In genomic region chr3:50322386-50323091, GRCh38 we compare ENCODE assay signal across 8 cellular contexts. TPM values are rescaled to one million over a fixed set of nuclear protein-coding genes. Genes with fewer than 3 reads are reported as not detected.
DNase-seq lines count a peak whose midpoint lies in the region; ATAC-seq, FAIRE-seq and TF ChIP-seq lines count a peak whose summit lies in the region.

Gene HYAL2, minus strand, starts transcription at chr3:50322745. Its CDS starts 2,256 bp downstream, at chr3:50320489.

- POLR2A ChIA-PET in AG04449 (lab: Yijun Ruan, JAX) (interaction anchor here (1.0 to 1.4 kb wide), 2 partner anchors 11 to 15 kb away, joined by 3 read pairs; no protein-coding TSS in a partner anchor), K562 (lab: Yijun Ruan, JAX) (no interaction called here)

- H3K36me3 ChIP-seq in KMS-11 (ENCODE audit: insufficient read depth) (no peaks in the 10 kb centered on the region), K562 (ENCODE audit: control insufficient read depth, insufficient read depth, low read length) (peaks cover 42% of the 10 kb centered on the region; the same call in 2 of the 3 replicates), kidney (ENCODE audit: control insufficient read depth in 1 of 2, insufficient read depth in 2 of 2, low read length in 2 of 2) (peaks cover 12 to 24% of the 10 kb centered on the region in 2 donors)

- peak within 1 kb of the TSS; percentile 73 for H3K4me3 ChIP-seq in AG04449 (ENCODE audit: low read depth, low read length)
- no peak within 1 kb of the TSS for H3K4me3 ChIP-seq in KMS-11 (IDR thresholded peaks at IDR 0.05; ENCODE audit: insufficient read depth, low read depth, low read length)
- peak within 1 kb of the TSS; percentile 81 for H3K4me3 ChIP-seq in K562
- H3K4me3 ChIP-seq in kidney (ENCODE audit: low read length in 2 of 2) = peak within 1 kb of the TSS; percentile 78 to 98

- peaks cover 78% of the 10 kb centered on the region for H3K4me1 Mint-ChIP-seq in stimulated activated naive CD8-positive, alpha-beta T cell treated with anti-CD3 and anti-CD28 coated beads, Interleukin-15, amount 100 ng/mL, for 72 hours

- no TSS peak for BruUV-seq in K562 (replicated peaks; lab: Mats Ljungman, UMichigan)

- no peak for TF ChIP-seq EP300 in K562 (IDR thresholded peaks at IDR 0.05; ENCODE audit: low read length)

- H4K20me1 ChIP-seq in KMS-11 (ENCODE audit: insufficient read depth) = no peaks in the 10 kb centered on the region
- H4K20me1 ChIP-seq in K562 (replicated peaks; ENCODE audit: control insufficient read depth, insufficient read depth, low read length) = no peaks in the 10 kb centered on the region

- H3K27ac ChIP-seq in KMS-11 (peak within 1 kb of the TSS; percentile 68), K562 (ENCODE audit: extremely low read depth, low read depth, low read length) (peak within 1 kb of the TSS; percentile 100), kidney (ENCODE audit: low read depth in 2 of 2, low read length in 2 of 2) (peak within 1 kb of the TSS; percentile 97 to 99)

- H3K4me2 ChIP-seq in KMS-11 (0 out of 2 replicates have a peak within 1 kb of the TSS, but pooled peaks have one; percentile 13), K562 (ENCODE audit: insufficient read depth, low read length) (peak within 1 kb of the TSS; percentile 90)

- CTCF ChIA-PET in AG04449 (lab: Yijun Ruan, JAX) = interaction anchor here (1.0 to 3.5 kb wide), 13 partner anchors 8 to 246 kb away, joined by 3 to 37 read pairs (median 7); partner anchors contain the start of genes HEMK1, HYAL3 and NAA80
- CTCF ChIA-PET in K562 (lab: Yijun Ruan, JAX; ENCODE audit: low intra/inter-chr PET ratio) = no interaction called here

- H3K9ac ChIP-seq in KMS-11 = peak within 1 kb of the TSS; percentile 78
- H3K9ac ChIP-seq in K562 (ENCODE audit: insufficient read depth in 1 of 2, low read depth in 2 of 2, low read length in 2 of 2) = peak within 1 kb of the TSS; percentile 98
- peak within 1 kb of the TSS; percentile 44 to 85 for H3K9ac ChIP-seq in kidney (ENCODE audit: low read length in 2 of 2)

- no peaks in the 10 kb centered on the region for H3K9me3 Mint-ChIP-seq in stimulated activated naive CD8-positive, alpha-beta T cell treated with anti-CD3 and anti-CD28 coated beads, Interleukin-15, amount 100 ng/mL, for 72 hours

- H3K27me3 ChIP-seq in KMS-11 (ENCODE audit: insufficient read depth, low read depth) = no peaks in the 10 kb centered on the region
- no peaks in the 10 kb centered on the region for H3K27me3 ChIP-seq in K562 (ENCODE audit: control insufficient read depth in 2 of 2, insufficient read depth in 2 of 2, low read length in 2 of 2)

- H3K9me1 ChIP-seq in K562 (ENCODE audit: control insufficient read depth, insufficient read depth, low read length) = no peaks in the 10 kb centered on the region

- TF ChIP-seq POLR2A in K562 (conservative IDR thresholded peaks at IDR 0.05) = no peak

- peak within 1 kb of the TSS; percentile 83 to 85 for H3K4me3 Mint-ChIP-seq in stimulated activated naive CD8-positive, alpha-beta T cell treated with anti-CD3 and anti-CD28 coated beads, Interleukin-15, amount 100 ng/mL, for 72 hours

- 84% methylated on average over 8 of the region's 31 CpGs for WGBS in K562 (ENCODE audit: insufficient coverage, low coverage, missing lambda C conversion rate)

- H3K27me3 Mint-ChIP-seq in stimulated activated naive CD8-positive, alpha-beta T cell treated with anti-CD3 and anti-CD28 coated beads, Interleukin-15, amount 100 ng/mL, for 72 hours = no peaks in the 10 kb centered on the region

- H3K79me2 ChIP-seq in KMS-11 (ENCODE audit: insufficient read depth, low read depth) (peaks cover 5% of the 10 kb centered on the region; the same call in 1 of the 2 replicates), K562 (ENCODE audit: control insufficient read depth, insufficient read depth, low read length) (peaks cover 32% of the 10 kb centered on the region)

- H2AFZ ChIP-seq in KMS-11 (ENCODE audit: low read depth) (peak within 1 kb of the TSS; percentile 71), K562 (ENCODE audit: low read depth, low read length) (peak within 1 kb of the TSS; percentile 99)

- H3K9me3 ChIP-seq in K562 (replicated peaks; ENCODE audit: control insufficient read depth, insufficient read depth, low read depth, low read length) = no peaks in the 10 kb centered on the region
- H3K9me3 ChIP-seq in kidney (ENCODE audit: control insufficient read depth in 1 of 2, low read length in 2 of 2) = no peaks in the 10 kb centered on the region

- TF ChIP-seq RAD21 in K562 (CRISPR knock-in tag; conservative IDR thresholded peaks at IDR 0.05 in 1 of 2, IDR thresholded peaks at IDR 0.05 in 1 of 2) = no peak

- TF ChIP-seq CTCF in AG04449 (IDR thresholded peaks at IDR 0.05; ENCODE audit: insufficient read depth, low read length, missing control alignments) (no peak), KMS-11 (conservative IDR thresholded peaks at IDR 0.05; ENCODE audit: low read depth, low read length) (no peak), K562 (IDR thresholded peaks at IDR 0.05 in 2 of 3, conservative IDR thresholded peaks at IDR 0.05 in 1 of 3; ENCODE audit: insufficient read depth in 2 of 3, low read depth in 1 of 3, low read length in 3 of 3) (no peak), kidney (IDR thresholded peaks at IDR 0.05; ENCODE audit: borderline replicate concordance, extremely low read depth, insufficient read depth) (no peak)

- H3K27ac Mint-ChIP-seq in stimulated activated naive CD8-positive, alpha-beta T cell treated with anti-CD3 and anti-CD28 coated beads, Interleukin-15, amount 100 ng/mL, for 72 hours = peak within 1 kb of the TSS; percentile 99 to 100

- in situ Hi-C loops in K562 (cut with MboI) = no loop called here

- H3K4me1 ChIP-seq in KMS-11 (ENCODE audit: low read depth, poor library complexity, severe bottlenecking) (peaks cover 4% of the 10 kb centered on the region), K562 (replicated peaks in 1 of 2; ENCODE audit: control insufficient read depth in 2 of 2, insufficient read depth in 2 of 2, low read length in 2 of 2) (peaks cover 25 to 66% of the 10 kb centered on the region in 2 experiments; a peak in 4 of 5 replicates), kidney (ENCODE audit: control insufficient read depth in 1 of 2, insufficient read depth in 1 of 2, low read depth in 1 of 2, low read length in 2 of 2) (peaks cover 30 to 54% of the 10 kb centered on the region in 2 donors)

- DNase-seq in AG04449 (ENCODE audit: low read depth, low spot score) (no peak), K562 (ENCODE audit: extremely low read depth in 1 of 4, low spot score in 3 of 4) (no peak), kidney (peak; percentile 91), D341Med (ENCODE audit: low spot score) (no peak)
- DNase-seq in stimulated activated naive CD8-positive, alpha-beta T cell treated with anti-CD3 and anti-CD28 coated beads, Interleukin-15, amount 100 ng/mL, for 72 hours = no peak

- FAIRE-seq in K562 (lab: Jason Lieb, UNC) = no peak
- no peak for FAIRE-seq in kidney (lab: Jason Lieb, UNC)

- ATAC-seq in K562 = no peak
- no peak for ATAC-seq in stimulated activated naive CD8-positive, alpha-beta T cell treated with anti-CD3 and anti-CD28 coated beads, Interleukin-15, amount 100 ng/mL, for 72 hours
- no peak for ATAC-seq in HG02798 (IDR thresholded peaks at IDR 0.05; ENCODE audit: poor library complexity, unreplicated experiment)
- ATAC-seq in HG03521 (IDR thresholded peaks at IDR 0.05; ENCODE audit: unreplicated experiment) = no peak

- intact Hi-C loops in K562 (cut with micrococcal nuclease) = no loop called here
- intact Hi-C loops in kidney (cut with DNase I) = no loop called here

TF ChIP-seq in K562, 482 proteins besides CTCF, POLR2A, EP300 and RAD21:
- TF ChIP-seq PCBP1 (IDR thresholded peaks at IDR 0.05; ENCODE audit: low read depth, low read length, poor library complexity, severe bottlenecking) = peak; percentile 14
- TF ChIP-seq HDAC3 (IDR thresholded peaks at IDR 0.05; ENCODE audit: borderline replicate concordance, partially characterized antibody) = no peak
- TF ChIP-seq ZBTB33 (CRISPR knock-in tag; IDR thresholded peaks at IDR 0.05) = 0 out of 2 replicates have a peak, but pooled peaks have one; percentile 9

RNA-seq across cellular contexts. Expression of gene HYAL2, which starts in this region (rescaled TPM):
- total RNA-seq in K562 (2011; cell fraction: chromatin; rRNA removed; ENCODE audit: low replicate concordance) = 8.0 and 38.1 TPM in 2 replicates
- 51.5 and 52.6 TPM in 2 replicates for total RNA-seq in K562 (2011; cell fraction: nucleolus; rRNA removed)
- 19.1 and 27.8 TPM in 2 replicates for total RNA-seq in K562 (2011; cell fraction: nucleoplasm; rRNA removed)
- total RNA-seq in K562 (2014; rRNA removed) (18.4 and 22.7 TPM in 2 replicates), K562 (2014; rRNA removed; fragmentation: Illumina TruSeq; extraction: Trizol) (3.1 and 4.0 TPM in 2 replicates), K562 (2015; rRNA removed; fragmentation: Illumina TruSeq; extraction: Trizol) (11.2 and 11.4 TPM in 2 replicates), K562 (2021) (12.4 and 13.3 TPM in 2 replicates), kidney (142 TPM)
- polyA plus RNA-seq in K562 (2011; rRNA removed) (13.4 and 18.8 TPM in 2 replicates), K562 (2014; fragmentation: Illumina TruSeq; extraction: Trizol) (10.2 and 13.1 TPM in 2 replicates), K562 (2014; fragmentation: Nextera tagmentation; extraction: Ambion mirVana) (under 1 TPM in 1 of 2 experiments, not detected in 1; 0.36 TPM), K562 (2014; rRNA removed) (11.4 and 19.4 TPM in 2 replicates), kidney (ENCODE audit: insufficient read depth, low read depth, low replicate concordance) (93.2 TPM)
- 24.8 and 51.5 TPM in 2 replicates for polyA plus RNA-seq in K562 (2011; cell fraction: cytosol; rRNA removed)
- 18.0 and 26.1 TPM in 2 replicates for polyA plus RNA-seq in K562 (2011; cell fraction: nucleus; rRNA removed)
- polyA plus RNA-seq in K562 (2012) = 10.3 and 10.6 TPM in 2 replicates
- polyA minus RNA-seq in K562 (2011; rRNA and poly(A)+ RNA removed) = 9.3 and 12.8 TPM in 2 replicates
- polyA minus RNA-seq in K562 (2011; cell fraction: cytosol; rRNA and poly(A)+ RNA removed) = 13.1 and 14.7 TPM in 2 replicates
- 14.7 and 16.8 TPM in 2 replicates for polyA minus RNA-seq in K562 (2011; cell fraction: nucleus; rRNA and poly(A)+ RNA removed)
